Comparison of ENCODE assay signal across 26 cellular contexts in genomic region chr4:71765349-71765748, GRCh38. TPM values are rescaled to one million over a fixed set of nuclear protein-coding genes. Genes with fewer than 3 reads are reported as not detected.
DNase-seq lines count a peak whose midpoint lies in the region; ATAC-seq and TF ChIP-seq lines count a peak whose summit lies in the region.
"Had no signal": no experiment of that assay in that cellular context is flagged by ENCODE, and none has a peak within 500 bp of the region (broad histone marks: within the 10 kb centered on the region; RNA-seq: fewer than 3 reads in every experiment).

No MANE protein-coding gene starts in this region.

- WGBS in endodermal cell (ENCODE audit: insufficient coverage in 1 of 2, insufficient read length in 1 of 2), 2 experiments, result 75 to 80% methylated on average over 1 to 4 of the region's 4 CpGs

- no peak for ATAC-seq in HG02870 (IDR thresholded peaks at IDR 0.05; ENCODE audit: unreplicated experiment)
- ATAC-seq: esophagus mucosa, heart left ventricle, K562, left colon, mucosa of descending colon, upper lobe of right lung had no signal

- H3K36me3 Mint-ChIP-seq in endodermal cell (ENCODE audit: low read depth), result peaks cover 20% of the 10 kb centered on the region

- no peaks in the 10 kb centered on the region for H3K4me1 ChIP-seq in endodermal cell (ENCODE audit: control insufficient read depth, insufficient read depth, low read length)
- no peaks in the 10 kb centered on the region for H3K4me1 ChIP-seq in effector memory CD4-positive, alpha-beta T cell (ENCODE audit: control insufficient read depth, insufficient read depth, low read length, poor library complexity, severe bottlenecking)
- H3K4me1 ChIP-seq: heart left ventricle, SJSA1, upper lobe of right lung had no signal

- no peaks in the 10 kb centered on the region for H3K27me3 Mint-ChIP-seq in endodermal cell (ENCODE audit: insufficient read depth)

- no peaks in the 10 kb centered on the region for H3K27me3 ChIP-seq in endodermal cell (ENCODE audit: control insufficient read depth, insufficient read depth, low read length, poor library complexity, severe bottlenecking)
- H3K27me3 ChIP-seq in effector memory CD4-positive, alpha-beta T cell (replicated peaks; ENCODE audit: control insufficient read depth, insufficient read depth, low read length, poor library complexity, severe bottlenecking), result no peaks in the 10 kb centered on the region
- H3K27me3 ChIP-seq: brain microvascular endothelial cell, heart left ventricle, SJSA1, upper lobe of right lung had no signal

- peaks cover 21% of the 10 kb centered on the region for H3K9me3 Mint-ChIP-seq in endodermal cell

- peaks cover 2% of the 10 kb centered on the region for H3K4me1 Mint-ChIP-seq in endodermal cell

- no peaks in the 10 kb centered on the region for H3K9me3 ChIP-seq in endodermal cell (ENCODE audit: control insufficient read depth, low read length)
- no peaks in the 10 kb centered on the region for H3K9me3 ChIP-seq in effector memory CD4-positive, alpha-beta T cell (ENCODE audit: control insufficient read depth, low read length)
- H3K9me3 ChIP-seq: heart left ventricle, mucosa of descending colon, SJSA1, upper lobe of right lung had no signal

- H3K27ac Mint-ChIP-seq in endodermal cell, result peak overlapping the region; percentile 74

- DNase-seq in AG09309 (ENCODE audit: low read depth) (peak; percentile 24), M059J (ENCODE audit: low read depth) (peak; percentile 6), endodermal cell (no peak), left kidney (ENCODE audit: low read depth, low spot score) (peak; percentile 14), KG1 (lab: John Stamatoyannopoulos, UW) (no peak)
- no peak for DNase-seq in activated T-cell treated with anti-CD3 and anti-CD28 coated beads, Interleukin-2, amount 50 U/mL, for 48 hours
- no peak for DNase-seq in effector memory CD4-positive, alpha-beta T cell
- DNase-seq: activated CD4-positive, alpha-beta T cell treated with anti-CD3 and anti-CD28 coated beads for 48 hours; activated CD8-positive, alpha-beta memory T cell treated with anti-CD3 and anti-CD28 coated beads, Interleukin-2, amount 50 U/mL, for 4 hours; activated naive CD4-positive, alpha-beta T cell; brain microvascular endothelial cell; dermis blood vessel endothelial cell; heart left ventricle; left colon; mucosa of descending colon; NCI-H1092 treated with DMSO at 0.1 percent for 48 hours; retina; stimulated activated CD4-positive, alpha-beta T cell treated with anti-CD3 and anti-CD28 coated beads, Interleukin-15, amount 100 ng/mL, for 24 hours; stimulated activated naive CD4-positive, alpha-beta T cell treated with Interleukin-2 at 50 U/mL for 16 hours; T1000; upper lobe of right lung had no signal

- H3K9ac ChIP-seq in endodermal cell (ENCODE audit: extremely low read depth, low read length, poor library complexity, severe bottlenecking), result no peak overlapping the region

- no peaks in the 10 kb centered on the region for H3K36me3 ChIP-seq in endodermal cell (ENCODE audit: control insufficient read depth, insufficient read depth, low read length)
- no peaks in the 10 kb centered on the region for H3K36me3 ChIP-seq in effector memory CD4-positive, alpha-beta T cell (ENCODE audit: control insufficient read depth, insufficient read depth, low read length)
- H3K36me3 ChIP-seq: brain microvascular endothelial cell, heart left ventricle, SJSA1, upper lobe of right lung had no signal

- no peak for TF ChIP-seq CTCF in AG09309 (IDR thresholded peaks at IDR 0.05; ENCODE audit: control insufficient read depth, insufficient read depth, low read depth, low read length, missing control alignments)
- TF ChIP-seq CTCF in endodermal cell (conservative IDR thresholded peaks at IDR 0.05), result no peak

- H3K4me3 ChIP-seq in AG09309 (ENCODE audit: control insufficient read depth, low read depth, low read length), result no peak overlapping the region
- H3K4me3 ChIP-seq in endodermal cell (ENCODE audit: low read length), result no peak overlapping the region
- H3K4me3 ChIP-seq in effector memory CD4-positive, alpha-beta T cell (ENCODE audit: insufficient read depth, low read depth, low read length, poor library complexity, severe bottlenecking), result no peak overlapping the region
- H3K4me3 ChIP-seq: heart left ventricle, K562, mucosa of descending colon, SJSA1, upper lobe of right lung had no signal

- no peak overlapping the region for H3K27ac ChIP-seq in endodermal cell (ENCODE audit: low read depth, low read length)
- no peak overlapping the region for H3K27ac ChIP-seq in effector memory CD4-positive, alpha-beta T cell (ENCODE audit: insufficient read depth, low read length, poor library complexity, severe bottlenecking)
- H3K27ac ChIP-seq: brain microvascular endothelial cell, heart left ventricle, SJSA1, upper lobe of right lung had no signal

- no peak overlapping the region for H3K4me3 Mint-ChIP-seq in endodermal cell

RNA-seq across cellular contexts. Expression of gene GC, which starts 18.5 kb away (rescaled TPM):
- total RNA-seq in M059J (2014; rRNA removed; shearing (Covaris generic)), result not detected in 2 replicates
- total RNA-seq in endodermal cell, result under 1 TPM in 1 of 2 donors, not detected in 1; 0.69 TPM
- polyA plus RNA-seq in endodermal cell (2013, experiment 1 of 2), result not detected
- polyA plus RNA-seq in endodermal cell (2013, experiment 2 of 2), result not detected
- total RNA-seq: Daoy, dermis blood vessel endothelial cell, left colon, SJSA1, upper lobe of right lung had no signal
- polyA plus RNA-seq: K562 had no signal

Comparison
In these comparisons a context has a peak if more than half of its experiments do, and no peak if none do; other contexts are left out.
1. DNase-seq: peak in AG09309 (single experiment), M059J (single experiment) and left kidney (single experiment); none in endodermal cell (single experiment), activated T-cell treated with anti-CD3 and anti-CD28 coated beads, Interleukin-2, amount 50 U/mL, for 48 hours (0 of 2), KG1 (single experiment) and effector memory CD4-positive, alpha-beta T cell (0 of 3).